In genomic region chrX:53728506-53728905, GRCh38 we compare ENCODE assay signal across 19 cellular contexts. TPM values are rescaled to one million over a fixed set of nuclear protein-coding genes. Genes with fewer than 3 reads are reported as not detected.
A peak's percentile ranks its signal among the peaks of the same experiment; 100 is the strongest.
DNase-seq lines count a peak whose midpoint lies in the region; ATAC-seq, FAIRE-seq and TF ChIP-seq lines count a peak whose summit lies in the region.
"Had no signal": no experiment of that assay in that cellular context is flagged by ENCODE, and none has a peak within 500 bp of the region (broad histone marks: within the 10 kb centered on the region; RNA-seq: fewer than 3 reads in every experiment).

No MANE protein-coding gene starts in this region.

- H2AFZ ChIP-seq in endothelial cell of umbilical vein (ENCODE audit: low read depth, low read length) = no peak overlapping the region

- H3K9me3 ChIP-seq in SK-N-MC (ENCODE audit: low read depth, low read length) (no peaks in the 10 kb centered on the region), endothelial cell of umbilical vein (replicated peaks; ENCODE audit: control insufficient read depth, insufficient read depth, low read length) (no peaks in the 10 kb centered on the region)

- no peak overlapping the region for H3K4me2 ChIP-seq in endothelial cell of umbilical vein (ENCODE audit: insufficient read depth, low read length)

- H3K27ac Mint-ChIP-seq in activated T-cell treated with anti-CD3 and anti-CD28 coated beads, Interleukin-2, amount 50 U/mL, for 72 hours = peak overlapping the region; percentile 77
- peak overlapping the region; percentile 67 for H3K27ac Mint-ChIP-seq in activated T-helper 2 cell treated with anti-CD3 and anti-CD28 coated beads, Interferon-gamma antibody, Interleukin-2, Interleukin-4, amounts not matched to agents 10 μg/mL and 5 μg/mL and 100 μg/mL, durations not matched to agents 14 hours and 24 hours and 36 hours
- no peak overlapping the region for H3K27ac Mint-ChIP-seq in osteocyte (ENCODE audit: unreplicated experiment)

- BruUV-seq in endothelial cell of umbilical vein (replicated peaks; lab: Mats Ljungman, UMichigan) = no TSS peak

- CTCF ChIA-PET in endothelial cell of umbilical vein (lab: Charles Lee) = no interaction called here

- H3K9ac ChIP-seq in SK-N-MC (ENCODE audit: insufficient read length) (no peak overlapping the region), endothelial cell of umbilical vein (replicated peaks; ENCODE audit: extremely low read depth, insufficient read depth, low read length) (no peak overlapping the region)

- no peak for TF ChIP-seq POLR2A in endothelial cell of umbilical vein (IDR thresholded peaks at IDR 0.05; ENCODE audit: low read depth, low read length)

- no peak for ATAC-seq in activated T-cell treated with anti-CD3 and anti-CD28 coated beads, Interleukin-2, amount 50 U/mL, for 72 hours (replicated peaks in 1 of 2)
- ATAC-seq: HepG2, Panc1 had no signal

- H3K27ac ChIP-seq in SK-N-MC (0 out of 2 replicates have a peak overlapping the region, but pooled peaks have one; percentile 9), endothelial cell of umbilical vein (ENCODE audit: insufficient read depth, low read depth, low read length) (no peak overlapping the region)

- peaks cover 5% of the 10 kb centered on the region for H3K27me3 Mint-ChIP-seq in activated T-cell treated with anti-CD3 and anti-CD28 coated beads, Interleukin-2, amount 50 U/mL, for 72 hours (ENCODE audit: low read depth)
- H3K27me3 Mint-ChIP-seq in activated T-helper 2 cell treated with anti-CD3 and anti-CD28 coated beads, Interferon-gamma antibody, Interleukin-2, Interleukin-4, amounts not matched to agents 10 μg/mL and 5 μg/mL and 100 μg/mL, durations not matched to agents 14 hours and 24 hours and 36 hours (ENCODE audit: low read depth) = no peaks in the 10 kb centered on the region
- no peaks in the 10 kb centered on the region for H3K27me3 Mint-ChIP-seq in osteocyte (ENCODE audit: unreplicated experiment)

- no peaks in the 10 kb centered on the region for H3K36me3 ChIP-seq in SK-N-MC (ENCODE audit: insufficient read depth, low read length)
- no peaks in the 10 kb centered on the region for H3K36me3 ChIP-seq in endothelial cell of umbilical vein (ENCODE audit: control insufficient read depth in 2 of 2, extremely low read depth in 1 of 2, insufficient read depth in 2 of 2, low read length in 2 of 2)

- no peaks in the 10 kb centered on the region for H3K4me1 ChIP-seq in endothelial cell of umbilical vein (ENCODE audit: control insufficient read depth, extremely low read depth, insufficient read depth, low read length)

- intact Hi-C loops in activated T-helper 2 cell treated with anti-CD3 and anti-CD28 coated beads, Interferon-gamma antibody, Interleukin-2, Interleukin-4, amounts not matched to agents 10 μg/mL and 5 μg/mL and 100 μg/mL, durations not matched to agents 14 hours and 24 hours and 36 hours (cut with micrococcal nuclease) = no loop called here
- intact Hi-C loops in endothelial cell of umbilical vein (cut with micrococcal nuclease) = no loop called here

- no peaks in the 10 kb centered on the region for H4K20me1 ChIP-seq in endothelial cell of umbilical vein (replicated peaks; ENCODE audit: control insufficient read depth, extremely low read depth, insufficient read depth, low read length)

- H3K9me1 ChIP-seq in endothelial cell of umbilical vein (replicated peaks; ENCODE audit: control insufficient read depth, extremely low read depth, insufficient read depth, low read length) = no peaks in the 10 kb centered on the region

- peaks cover 4 to 16% of the 10 kb centered on the region in 2 donors for H3K36me3 Mint-ChIP-seq in activated T-cell treated with anti-CD3 and anti-CD28 coated beads, Interleukin-2, amount 50 U/mL, for 72 hours (ENCODE audit: insufficient read depth in 2 of 2)
- H3K36me3 Mint-ChIP-seq in activated T-helper 2 cell treated with anti-CD3 and anti-CD28 coated beads, Interferon-gamma antibody, Interleukin-2, Interleukin-4, amounts not matched to agents 10 μg/mL and 5 μg/mL and 100 μg/mL, durations not matched to agents 14 hours and 24 hours and 36 hours (ENCODE audit: low read depth) = peaks cover 8% of the 10 kb centered on the region
- no peaks in the 10 kb centered on the region for H3K36me3 Mint-ChIP-seq in osteocyte (ENCODE audit: unreplicated experiment)
- H3K36me3 Mint-ChIP-seq: CD8-positive, alpha-beta memory T cell had no signal

- H3K9me3 Mint-ChIP-seq in activated T-cell treated with anti-CD3 and anti-CD28 coated beads, Interleukin-2, amount 50 U/mL, for 72 hours = peaks cover 0 to 2% of the 10 kb centered on the region in 2 donors
- no peaks in the 10 kb centered on the region for H3K9me3 Mint-ChIP-seq in activated T-helper 2 cell treated with anti-CD3 and anti-CD28 coated beads, Interferon-gamma antibody, Interleukin-2, Interleukin-4, amounts not matched to agents 10 μg/mL and 5 μg/mL and 100 μg/mL, durations not matched to agents 14 hours and 24 hours and 36 hours
- H3K9me3 Mint-ChIP-seq in osteocyte (ENCODE audit: unreplicated experiment) = no peaks in the 10 kb centered on the region
- H3K9me3 Mint-ChIP-seq: CD8-positive, alpha-beta memory T cell had no signal

- FAIRE-seq in endothelial cell of umbilical vein (lab: Jason Lieb, UNC) = peak; percentile 43
- FAIRE-seq: D721Med, GM12892, HepG2 had no signal

- H3K79me2 ChIP-seq in endothelial cell of umbilical vein (ENCODE audit: control insufficient read depth, insufficient read depth, low read length) = no peaks in the 10 kb centered on the region

- POLR2A ChIA-PET in endothelial cell of umbilical vein (lab: Charles Lee) = no interaction called here

- H3K27me3 ChIP-seq in endothelial cell of umbilical vein (ENCODE audit: control insufficient read depth in 2 of 2, insufficient read depth in 2 of 2, low read length in 2 of 2) = no peaks in the 10 kb centered on the region

- H3K4me3 ChIP-seq in SK-N-MC (no peak overlapping the region), endothelial cell of umbilical vein (replicated peaks in 1 of 3; ENCODE audit: insufficient read depth in 1 of 3, low read depth in 1 of 3, low read length in 3 of 3) (no peak overlapping the region)

- H3K4me3 Mint-ChIP-seq in activated T-cell treated with anti-CD3 and anti-CD28 coated beads, Interleukin-2, amount 50 U/mL, for 72 hours = peak overlapping the region in 1 of 2 donors; percentile 31
- H3K4me3 Mint-ChIP-seq in activated T-helper 2 cell treated with anti-CD3 and anti-CD28 coated beads, Interferon-gamma antibody, Interleukin-2, Interleukin-4, amounts not matched to agents 10 μg/mL and 5 μg/mL and 100 μg/mL, durations not matched to agents 14 hours and 24 hours and 36 hours (ENCODE audit: low read depth) = no peak overlapping the region
- no peak overlapping the region for H3K4me3 Mint-ChIP-seq in osteocyte (ENCODE audit: unreplicated experiment)
- H3K4me3 Mint-ChIP-seq: CD8-positive, alpha-beta memory T cell had no signal

- peaks cover 64% of the 10 kb centered on the region for H3K4me1 Mint-ChIP-seq in activated T-cell treated with anti-CD3 and anti-CD28 coated beads, Interleukin-2, amount 50 U/mL, for 72 hours (ENCODE audit: low read depth)
- H3K4me1 Mint-ChIP-seq in activated T-helper 2 cell treated with anti-CD3 and anti-CD28 coated beads, Interferon-gamma antibody, Interleukin-2, Interleukin-4, amounts not matched to agents 10 μg/mL and 5 μg/mL and 100 μg/mL, durations not matched to agents 14 hours and 24 hours and 36 hours (ENCODE audit: low read depth) = peaks cover 28% of the 10 kb centered on the region
- peaks cover 4% of the 10 kb centered on the region for H3K4me1 Mint-ChIP-seq in osteocyte (ENCODE audit: unreplicated experiment)

- TF ChIP-seq CTCF in endothelial cell of umbilical vein (IDR thresholded peaks at IDR 0.05; ENCODE audit: extremely low read depth in 1 of 2, insufficient read depth in 1 of 2, low read depth in 1 of 2, low read length in 2 of 2) (no peak), osteocyte (IDR thresholded peaks at IDR 0.05) (no peak)

- no peak for DNase-seq in activated T-cell treated with anti-CD3 and anti-CD28 coated beads, Interleukin-2, amount 50 U/mL, for 72 hours
- no peak for DNase-seq in activated T-cell treated with anti-CD3 and anti-CD28 coated beads, Interleukin-2, amount 50 U/mL, for 48 hours
- DNase-seq in SK-N-MC (ENCODE audit: low read depth, low spot score) (no peak), endothelial cell of umbilical vein (ENCODE audit: low read depth, low spot score) (no peak), retina (no peak), osteocyte (ENCODE audit: extremely low spot score, unreplicated experiment) (no peak)
- no peak for DNase-seq in activated T-helper 2 cell treated with anti-CD3 and anti-CD28 coated beads, Interferon-gamma antibody, Interleukin-2, Interleukin-4, amounts not matched to agents 10 μg/mL and 5 μg/mL and 100 μg/mL, durations not matched to agents 14 hours and 24 hours and 36 hours (ENCODE audit: low spot score)
- DNase-seq: ACHN; C1 segment of cervical spinal cord; CD8-positive, alpha-beta memory T cell; GOT3; KG1; NCI-H1105 treated with DMSO at 0.1 percent for 48 hours; NCI-H1694; NCI-H2081 treated with DMSO at 0.1 percent for 48 hours had no signal

- dilution Hi-C loops in endothelial cell of umbilical vein (cut with MboI; ENCODE audit: extremely low pct_ligation_motif_present, low sequenced_read_pairs) = no loop called here

TF ChIP-seq in endothelial cell of umbilical vein, 7 proteins besides CTCF, POLR2A, EP300 and RAD21 (continues in another document):
- TF ChIP-seq MYC (IDR thresholded peaks at IDR 0.05; ENCODE audit: low read depth, low read length) = no peak
- no peak for TF ChIP-seq JUN (IDR thresholded peaks at IDR 0.05; ENCODE audit: borderline replicate concordance, insufficient read depth, insufficient read length, low read depth)
- no peak for TF ChIP-seq POLR2AphosphoS5 (IDR thresholded peaks at IDR 0.05; ENCODE audit: insufficient read depth, low read depth, low read length)
- TF ChIP-seq EZH2 (IDR thresholded peaks at IDR 0.05; ENCODE audit: borderline replicate concordance, low read depth, low read length, severe bottlenecking) = no peak
- TF ChIP-seq FOS (IDR thresholded peaks at IDR 0.05; ENCODE audit: borderline replicate concordance, insufficient read depth, low read length) = no peak

RNA-seq across cellular contexts. Expression of gene HUWE1, which starts 42.0 kb away (rescaled TPM):
- 100 to 1,000 TPM; 608 to 684 TPM for total RNA-seq in activated T-cell treated with anti-CD3 and anti-CD28 coated beads, Interleukin-2, amount 50 U/mL, for 72 hours
- 391 and 412 TPM in 2 replicates for total RNA-seq in activated T-helper 2 cell treated with anti-CD3 and anti-CD28 coated beads, Interferon-gamma antibody, Interleukin-2, Interleukin-4, amounts not matched to agents 10 μg/mL and 5 μg/mL and 100 μg/mL, durations not matched to agents 14 hours and 24 hours and 36 hours
- total RNA-seq in endothelial cell of umbilical vein (193 and 210 TPM in 2 replicates), osteocyte (177 and 192 TPM in 2 replicates)
- 66.6 and 81.8 TPM in 2 replicates for polyA plus RNA-seq in endothelial cell of umbilical vein
- polyA plus RNA-seq in endothelial cell of umbilical vein (2011; cell fraction: cytosol; rRNA removed) = 72.3 TPM in 2 replicates
- polyA plus RNA-seq in endothelial cell of umbilical vein (2011; cell fraction: nucleus; rRNA removed) = 207 and 232 TPM in 2 replicates
- 107 and 113 TPM in 2 replicates for polyA plus RNA-seq in endothelial cell of umbilical vein (2012)
- 367 and 452 TPM in 2 replicates for polyA minus RNA-seq in endothelial cell of umbilical vein
- polyA minus RNA-seq in endothelial cell of umbilical vein (2011; cell fraction: cytosol; rRNA and poly(A)+ RNA removed) = 244 TPM
- polyA minus RNA-seq in endothelial cell of umbilical vein (2011; cell fraction: nucleus; rRNA and poly(A)+ RNA removed) = 265 and 410 TPM in 2 replicates
